ENCODE assay signal across 18 cellular contexts in the genomic region with DNA sequence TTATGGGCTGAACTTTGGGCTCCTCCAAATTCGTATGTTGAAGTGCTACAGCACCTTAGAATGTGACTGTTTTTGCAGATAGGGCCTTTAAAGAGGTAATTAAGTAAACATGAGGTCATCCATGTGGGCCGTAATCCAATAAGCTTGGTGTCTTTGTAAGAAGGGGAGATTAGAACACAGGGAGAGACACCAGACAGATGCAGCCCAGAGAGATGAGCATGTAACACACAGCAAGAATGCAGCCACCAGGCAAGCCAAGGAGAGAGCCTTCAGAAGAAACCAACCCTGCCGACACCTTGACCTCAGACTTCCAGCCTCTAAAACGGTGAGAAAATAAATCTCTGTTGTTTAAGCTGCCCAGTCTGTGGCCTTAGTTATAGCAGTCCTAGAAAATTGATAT.
DNase-seq lines count a peak whose midpoint lies in the region; ATAC-seq, FAIRE-seq and TF ChIP-seq lines count a peak whose summit lies in the region.
"Had no signal": no experiment of that assay in that cellular context is flagged by ENCODE, and none has a peak within 500 bp of the region (broad histone marks: within the 10 kb centered on the region; RNA-seq: fewer than 3 reads in every experiment).

No MANE protein-coding gene starts in this region.

- H2BK120ac ChIP-seq in mesenchymal stem cell (ENCODE audit: low read depth, low read length): no peak overlapping the region

- no peak for TF ChIP-seq POLR2A in HepG2 (IDR thresholded peaks at IDR 0.05; ENCODE audit: insufficient read depth in 1 of 2, low read depth in 2 of 2, low read length in 2 of 2)
- no peak for TF ChIP-seq POLR2A in right lobe of liver (IDR thresholded peaks at IDR 0.05)

- no peak overlapping the region for H4K8ac ChIP-seq in mesenchymal stem cell (ENCODE audit: low read length)

- no peaks in the 10 kb centered on the region for H3K36me3 ChIP-seq in HepG2 (replicated peaks in 1 of 2; ENCODE audit: control insufficient read depth in 1 of 2, insufficient read depth in 2 of 2, low read length in 2 of 2)
- no peaks in the 10 kb centered on the region for H3K36me3 ChIP-seq in right lobe of liver
- H3K36me3 ChIP-seq in mesenchymal stem cell (ENCODE audit: control insufficient read depth in 1 of 2, insufficient read depth in 2 of 2, low read depth in 1 of 2, low read length in 2 of 2): no peaks in the 10 kb centered on the region
- H3K36me3 ChIP-seq: BLaER1 had no signal

- CTCF ChIA-PET in HepG2 (lab: Yijun Ruan, JAX; ENCODE audit: low intra/inter-chr PET ratio, low total read pairs): no interaction called here

- H3K9me3 ChIP-seq in HepG2 (ENCODE audit: low read length) (no peaks in the 10 kb centered on the region), right lobe of liver (no peaks in the 10 kb centered on the region), mesenchymal stem cell (ENCODE audit: control insufficient read depth, low read length) (no peaks in the 10 kb centered on the region)
- H3K9me3 ChIP-seq: BLaER1, Caco-2 had no signal

- no peak overlapping the region for H2BK5ac ChIP-seq in mesenchymal stem cell (ENCODE audit: low read depth, low read length, poor library complexity, severe bottlenecking)

- H3K4me2 ChIP-seq in HepG2 (ENCODE audit: low read depth, low read length) (no peak overlapping the region), mesenchymal stem cell (ENCODE audit: low read length, poor library complexity, severe bottlenecking) (no peak overlapping the region)
- H3K4me2 ChIP-seq: BLaER1, GM23338 had no signal

- ATAC-seq in HepG2 (no peak), right lobe of liver (no peak), HG02678 (IDR thresholded peaks at IDR 0.05; ENCODE audit: unreplicated experiment) (no peak), HG02981 (IDR thresholded peaks at IDR 0.05; ENCODE audit: unreplicated experiment) (no peak)
- no peak for ATAC-seq in activated CD4-positive, CD25-positive, alpha-beta regulatory T cell treated with anti-CD3 and anti-CD28 coated beads, Interleukin-2, amount 50 U/mL, for 24 hours
- ATAC-seq in naive thymus-derived CD8-positive, alpha-beta T cell: no peak
- ATAC-seq: GM23338 had no signal

- 0 out of 5 replicates have a peak, but pooled peaks cover 0 to 9% of the 10 kb centered on the region in 2 experiments for H3K27me3 ChIP-seq in HepG2 (ENCODE audit: control insufficient read depth in 1 of 2, insufficient read depth in 2 of 2, low read length in 2 of 2)
- no peaks in the 10 kb centered on the region for H3K27me3 ChIP-seq in right lobe of liver
- H3K27me3 ChIP-seq in mesenchymal stem cell (ENCODE audit: control insufficient read depth in 1 of 2, insufficient read depth in 1 of 2, low read length in 2 of 2): peaks cover 0 to 34% of the 10 kb centered on the region in 2 experiments
- H3K27me3 ChIP-seq: BLaER1 had no signal

- POLR2A ChIA-PET in HepG2 (lab: Yijun Ruan, JAX): no interaction called here
- POLR2A ChIA-PET in naive thymus-derived CD8-positive, alpha-beta T cell (lab: Charles Lee): no interaction called here

- TF ChIP-seq EP300 in HepG2 (IDR thresholded peaks at IDR 0.05; ENCODE audit: low read depth in 2 of 2, low read length in 2 of 2) (no peak), HepG2 (CRISPR knock-in tag; IDR thresholded peaks at IDR 0.05; ENCODE audit: borderline replicate concordance) (no peak)

- no peak overlapping the region for H3K4me3 ChIP-seq in HepG2 (replicated peaks in 1 of 3; ENCODE audit: insufficient read depth in 1 of 3, low read depth in 2 of 3, low read length in 3 of 3)
- no peak overlapping the region for H3K4me3 ChIP-seq in right lobe of liver
- peak overlapping the region in 1 of 2 experiments; percentile 67 for H3K4me3 ChIP-seq in mesenchymal stem cell (ENCODE audit: insufficient read depth in 1 of 2, low read depth in 1 of 2, low read length in 2 of 2)
- H3K4me3 ChIP-seq: BLaER1, GM23338 had no signal

- H4K20me1 ChIP-seq in HepG2 (ENCODE audit: insufficient read depth, low read length): no peaks in the 10 kb centered on the region
- H4K20me1 ChIP-seq: BLaER1 had no signal

- WGBS in HepG2 (ENCODE audit: low lambda C conversion rate): 10% methylated on average over 4 of the region's 4 CpGs
- WGBS in right lobe of liver (ENCODE audit: insufficient coverage, low coverage, low lambda C conversion rate, missing lambda C conversion rate): 56% methylated on average over 4 of the region's 4 CpGs
- 68% methylated on average over 2 of the region's 4 CpGs for WGBS in mesenchymal stem cell

- no peak overlapping the region for H2AFZ ChIP-seq in HepG2 (ENCODE audit: low read length)
- no peak overlapping the region for H2AFZ ChIP-seq in mesenchymal stem cell (ENCODE audit: low read depth, low read length)
- H2AFZ ChIP-seq: GM23338 had no signal

- H3K79me1 ChIP-seq in mesenchymal stem cell (replicated peaks; ENCODE audit: low read length, poor library complexity, severe bottlenecking): no peaks in the 10 kb centered on the region

- in situ Hi-C loops in HepG2 (cut with HindIII; ENCODE audit: extremely low pct_ligation_motif_present, low pct_unique_long_range_greater_than_20kb): no loop called here

- no peak for TF ChIP-seq RAD21 in HepG2 (CRISPR knock-in tag; IDR thresholded peaks at IDR 0.05)

- H3K27ac ChIP-seq in HepG2 (ENCODE audit: extremely low read length, insufficient read depth, low read length): no peak overlapping the region
- no peak overlapping the region for H3K27ac ChIP-seq in right lobe of liver
- no peak overlapping the region for H3K27ac ChIP-seq in mesenchymal stem cell (ENCODE audit: low read length, poor library complexity, severe bottlenecking)
- H3K27ac ChIP-seq: 22Rv1, BLaER1, HL-60 had no signal

- no peak overlapping the region for H3K18ac ChIP-seq in mesenchymal stem cell (ENCODE audit: low read depth in 1 of 2, low read length in 2 of 2)

- H3K4me1 Mint-ChIP-seq in naive thymus-derived CD8-positive, alpha-beta T cell: peaks cover 0 to 2% (median 0%) of the 10 kb centered on the region in 4 donors

- no peak for DNase-seq in HepG2 (ENCODE audit: low spot score)
- DNase-seq in right lobe of liver: no peak
- DNase-seq in NCI-H82 treated with DMSO at 0.1 percent for 48 hours (lab: John Stamatoyannopoulos, UW; ENCODE audit: unreplicated experiment): peak; percentile 97
- DNase-seq in mesenchymal stem cell: no peak
- DNase-seq in naive thymus-derived CD8-positive, alpha-beta T cell: no peak
- DNase-seq: AML-193; Caco-2; CD8-positive, alpha-beta memory T cell; DMS53; GF-D8; H7 had no signal

- no peak overlapping the region for H3K23ac ChIP-seq in mesenchymal stem cell (ENCODE audit: low read length in 2 of 2)

- peaks cover 0 to 10% (median 0%) of the 10 kb centered on the region in 9 donors for H3K9me3 Mint-ChIP-seq in naive thymus-derived CD8-positive, alpha-beta T cell
- H3K9me3 Mint-ChIP-seq: CD8-positive, alpha-beta memory T cell; GM23338 had no signal

- peaks cover 14 to 32% (median 26%) of the 10 kb centered on the region in 5 donors for H3K27me3 Mint-ChIP-seq in naive thymus-derived CD8-positive, alpha-beta T cell

- H2BK12ac ChIP-seq in mesenchymal stem cell (ENCODE audit: low read length in 2 of 2): no peak overlapping the region

- H3K4me1 ChIP-seq in HepG2 (ENCODE audit: insufficient read depth, low read length) (no peaks in the 10 kb centered on the region), right lobe of liver (no peaks in the 10 kb centered on the region), mesenchymal stem cell (ENCODE audit: control insufficient read depth, insufficient read depth, low read depth, low read length) (peaks cover 1% of the 10 kb centered on the region)

- intact Hi-C loops in HepG2 (cut with micrococcal nuclease; ENCODE audit: unreplicated experiment): no loop called here
- intact Hi-C loops in right lobe of liver (cut with DNase I): no loop called here

- H2AK5ac ChIP-seq in mesenchymal stem cell (ENCODE audit: low read length, severe bottlenecking): no peak overlapping the region

- H3K27ac Mint-ChIP-seq in naive thymus-derived CD8-positive, alpha-beta T cell: no peak overlapping the region
- H3K27ac Mint-ChIP-seq: CD8-positive, alpha-beta memory T cell; GM23338 had no signal

- no peak overlapping the region for H3K14ac ChIP-seq in mesenchymal stem cell (ENCODE audit: low read length in 2 of 2)

- TF ChIP-seq CTCF in HepG2 (CRISPR knock-in tag; IDR thresholded peaks at IDR 0.05) (no peak), right lobe of liver (IDR thresholded peaks at IDR 0.05) (no peak)

- H4K91ac ChIP-seq in mesenchymal stem cell (ENCODE audit: low read length): no peak overlapping the region

- no peak overlapping the region for H3K4ac ChIP-seq in mesenchymal stem cell (ENCODE audit: low read depth in 1 of 2, low read length in 2 of 2)

- no peaks in the 10 kb centered on the region for H3K36me3 Mint-ChIP-seq in naive thymus-derived CD8-positive, alpha-beta T cell
- H3K36me3 Mint-ChIP-seq: CD8-positive, alpha-beta memory T cell had no signal

- BruUV-seq in HepG2 (replicated peaks; lab: Mats Ljungman, UMichigan): no TSS peak

- no peak for FAIRE-seq in HepG2 (lab: Jason Lieb, UNC)

- H3K4me3 Mint-ChIP-seq in naive thymus-derived CD8-positive, alpha-beta T cell: no peak overlapping the region
- H3K4me3 Mint-ChIP-seq: CD8-positive, alpha-beta memory T cell; GM23338 had no signal

- H3K9ac ChIP-seq in HepG2 (ENCODE audit: insufficient read depth, low read depth, low read length) (no peak overlapping the region), mesenchymal stem cell (ENCODE audit: low read length) (peak overlapping the region; percentile 70)
- H3K9ac ChIP-seq: BLaER1 had no signal

- H2BK15ac ChIP-seq in mesenchymal stem cell (ENCODE audit: low read depth, poor library complexity, severe bottlenecking): no peak overlapping the region

- no peaks in the 10 kb centered on the region for H3K79me2 ChIP-seq in HepG2 (ENCODE audit: insufficient read depth, low read length)

TF ChIP-seq in HepG2, 621 proteins besides CTCF, POLR2A, EP300 and RAD21:
- TF ChIP-seq, protein P1, sequence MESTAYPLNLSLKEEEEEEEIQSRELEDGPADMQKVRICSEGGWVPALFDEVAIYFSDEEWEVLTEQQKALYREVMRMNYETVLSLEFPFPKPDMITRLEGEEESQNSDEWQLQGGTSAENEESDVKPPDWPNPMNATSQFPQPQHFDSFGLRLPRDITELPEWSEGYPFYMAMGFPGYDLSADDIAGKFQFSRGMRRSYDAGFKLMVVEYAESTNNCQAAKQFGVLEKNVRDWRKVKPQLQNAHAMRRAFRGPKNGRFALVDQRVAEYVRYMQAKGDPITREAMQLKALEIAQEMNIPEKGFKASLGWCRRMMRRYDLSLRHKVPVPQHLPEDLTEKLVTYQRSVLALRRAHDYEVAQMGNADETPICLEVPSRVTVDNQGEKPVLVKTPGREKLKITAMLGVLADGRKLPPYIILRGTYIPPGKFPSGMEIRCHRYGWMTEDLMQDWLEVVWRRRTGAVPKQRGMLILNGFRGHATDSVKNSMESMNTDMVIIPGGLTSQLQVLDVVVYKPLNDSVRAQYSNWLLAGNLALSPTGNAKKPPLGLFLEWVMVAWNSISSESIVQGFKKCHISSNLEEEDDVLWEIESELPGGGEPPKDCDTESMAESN (CRISPR knock-in tag; conservative IDR thresholded peaks at IDR 0.05): no peak
- TF ChIP-seq ATF7 (IDR thresholded peaks at IDR 0.05) (peak; percentile 26; the same call in 1 of the 2 replicates), ATF7 (CRISPR knock-in tag; IDR thresholded peaks at IDR 0.05) (no peak), ZNF121 (CRISPR knock-in tag; IDR thresholded peaks at IDR 0.05) (no peak), GLI4 (CRISPR knock-in tag; IDR thresholded peaks at IDR 0.05; ENCODE audit: borderline replicate concordance) (no peak)
